28 cellular contexts compared by ENCODE assay signal in genomic region chr2:236454076-236454475, GRCh38.
"Had no signal": no experiment of that assay in that cellular context is flagged by ENCODE, and none has a peak within 500 bp of the region (broad histone marks: within the 10 kb centered on the region; RNA-seq: fewer than 3 reads in every experiment).

No MANE protein-coding gene starts in this region.

- H3K9me3 ChIP-seq: suprapubic skin, testis, thoracic aorta, thyroid gland, tibial artery, transverse colon, upper lobe of right lung, uterus, vagina had no signal

- H3K27me3 Mint-ChIP-seq: stimulated activated naive CD8-positive, alpha-beta T cell treated with anti-CD3 and anti-CD28 coated beads, Interleukin-15, amount 100 ng/mL, for 72 hours had no signal

- H3K4me3 ChIP-seq: stomach, suprapubic skin, testis, thoracic aorta, thyroid gland, tibial artery, tibial nerve, transverse colon, upper lobe of left lung, upper lobe of right lung, uterus, vagina had no signal

- H3K27ac Mint-ChIP-seq: stimulated activated effector memory CD8-positive, alpha-beta T cell treated with anti-CD3 and anti-CD28 coated beads, Interleukin-12 subunit alpha, Interleukin-12 subunit beta, amount 100 ng/mL, for 72 hours; stimulated activated memory B cell treated with anti-CD40 and anti-IgM and Interleukin-4, amounts not matched to agents 10 μg/mL and 1 μg/mL and 100 μg/mL, for 72 hours; stimulated activated naive B cell treated with anti-CD40 and anti-IgM and Interleukin-4, amounts not matched to agents 10 μg/mL and 1 μg/mL and 100 μg/mL, for 72 hours; stimulated activated naive CD8-positive, alpha-beta T cell treated with anti-CD3 and anti-CD28 coated beads, Interleukin-15, Interleukin-2, amounts not matched to agents 100 ng/mL and 50 ng/mL, for 24 hours; type B pancreatic cell had no signal

- H3K36me3 ChIP-seq: stomach, suprapubic skin, thoracic aorta, tibial artery, tibial nerve, transverse colon, upper lobe of left lung, upper lobe of right lung, uterus, vagina had no signal

- H3K27ac ChIP-seq: stomach, suprapubic skin, testis, thoracic aorta, thyroid gland, tibial artery, tibial nerve, transverse colon, upper lobe of left lung, upper lobe of right lung, uterus, vagina had no signal

- H3K27me3 ChIP-seq: stomach, testis, thyroid gland, tibial nerve, transverse colon, upper lobe of left lung, upper lobe of right lung, uterus, vagina had no signal

- H3K4me1 ChIP-seq: testis, thyroid gland, tibial artery, tibial nerve, transverse colon, upper lobe of left lung, upper lobe of right lung, uterus, vagina had no signal

- H3K4me3 Mint-ChIP-seq: stimulated activated effector memory CD8-positive, alpha-beta T cell treated with anti-CD3 and anti-CD28 coated beads, Interleukin-12 subunit alpha, Interleukin-12 subunit beta, amount 100 ng/mL, for 72 hours; stimulated activated memory B cell treated with anti-CD40 and anti-IgM and Interleukin-4, amounts not matched to agents 10 μg/mL and 1 μg/mL and 100 μg/mL, for 72 hours; stimulated activated naive B cell treated with anti-CD40 and anti-IgM and Interleukin-4, amounts not matched to agents 10 μg/mL and 1 μg/mL and 100 μg/mL, for 72 hours; stimulated activated naive CD8-positive, alpha-beta T cell treated with anti-CD3 and anti-CD28 coated beads, Interleukin-15, amount 100 ng/mL, for 72 hours; stimulated activated naive CD8-positive, alpha-beta T cell treated with anti-CD3 and anti-CD28 coated beads, Interleukin-15, Interleukin-2, amounts not matched to agents 100 ng/mL and 50 ng/mL, for 24 hours; type B pancreatic cell had no signal

- H3K4me1 Mint-ChIP-seq: stimulated activated effector memory CD8-positive, alpha-beta T cell treated with anti-CD3 and anti-CD28 coated beads, Interleukin-12 subunit alpha, Interleukin-12 subunit beta, amount 100 ng/mL, for 72 hours; stimulated activated memory B cell treated with anti-CD40 and anti-IgM and Interleukin-4, amounts not matched to agents 10 μg/mL and 1 μg/mL and 100 μg/mL, for 72 hours; stimulated activated naive B cell treated with anti-CD40 and anti-IgM and Interleukin-4, amounts not matched to agents 10 μg/mL and 1 μg/mL and 100 μg/mL, for 72 hours; stimulated activated naive CD8-positive, alpha-beta T cell treated with anti-CD3 and anti-CD28 coated beads, Interleukin-15, amount 100 ng/mL, for 72 hours had no signal

- ATAC-seq: stimulated activated effector memory CD8-positive, alpha-beta T cell treated with anti-CD3 and anti-CD28 coated beads, Interleukin-12 subunit alpha, Interleukin-12 subunit beta, amount 100 ng/mL, for 72 hours; stimulated activated memory B cell treated with anti-CD40 and anti-IgM and Interleukin-4, amounts not matched to agents 10 μg/mL and 1 μg/mL and 100 μg/mL, for 72 hours; stimulated activated naive B cell treated with anti-CD40 and anti-IgM and Interleukin-4, amounts not matched to agents 10 μg/mL and 1 μg/mL and 100 μg/mL, for 72 hours; stimulated activated naive CD8-positive, alpha-beta T cell treated with anti-CD3 and anti-CD28 coated beads, Interleukin-15, amount 100 ng/mL, for 72 hours; stimulated activated naive CD8-positive, alpha-beta T cell treated with anti-CD3 and anti-CD28 coated beads, Interleukin-15, Interleukin-2, amounts not matched to agents 100 U/mL and 50 U/mL, for 24 hours; upper lobe of right lung had no signal

- H3K36me3 Mint-ChIP-seq: stimulated activated effector memory CD8-positive, alpha-beta T cell treated with anti-CD3 and anti-CD28 coated beads, Interleukin-12 subunit alpha, Interleukin-12 subunit beta, amount 100 ng/mL, for 72 hours had no signal

- DNase-seq: stimulated activated CD4-positive, alpha-beta T cell treated with anti-CD3 and anti-CD28 coated beads, Interleukin-2, amount 100 ng/mL, for 48 hours; stimulated activated CD4-positive, alpha-beta T cell treated with anti-CD3 and anti-CD28 coated beads, Interleukin-4, amount 100 ng/mL, for 1 hour; stimulated activated CD4-positive, alpha-beta T cell treated with anti-CD3 and anti-CD28 coated beads, Interleukin-4, amount 100 ng/mL, for 24 hours; stimulated activated CD4-positive, alpha-beta T cell treated with anti-CD3 and anti-CD28 coated beads, Interleukin-4, amount 100 ng/mL, for 4 hours; stimulated activated CD8-positive, alpha-beta memory T cell treated with anti-CD3 and anti-CD28 coated beads, Interleukin-4, amount 100 ng/mL, for 48 hours; stimulated activated naive B cell treated with anti-CD40 and anti-IgM and Interleukin-4, amounts not matched to agents 10 μg/mL and 1 μg/mL and 100 μg/mL, for 72 hours; stimulated activated naive CD4-positive, alpha-beta T cell; stimulated activated naive CD4-positive, alpha-beta T cell treated with Interleukin-2 at 50 U/mL for 16 hours; stimulated activated naive CD8-positive, alpha-beta T cell treated with anti-CD3 and anti-CD28 coated beads, Interleukin-15, amount 100 ng/mL, for 72 hours; stimulated activated naive CD8-positive, alpha-beta T cell treated with anti-CD3 and anti-CD28 coated beads, Interleukin-15, Interleukin-2, amounts not matched to agents 100 U/mL and 50 U/mL, for 24 hours; stomach; substantia nigra; testis; thyroid gland; tibial artery; transverse colon; trophoblast cell; upper lobe of left lung; upper lobe of right lung; uterus had no signal
